In the genomic region with DNA sequence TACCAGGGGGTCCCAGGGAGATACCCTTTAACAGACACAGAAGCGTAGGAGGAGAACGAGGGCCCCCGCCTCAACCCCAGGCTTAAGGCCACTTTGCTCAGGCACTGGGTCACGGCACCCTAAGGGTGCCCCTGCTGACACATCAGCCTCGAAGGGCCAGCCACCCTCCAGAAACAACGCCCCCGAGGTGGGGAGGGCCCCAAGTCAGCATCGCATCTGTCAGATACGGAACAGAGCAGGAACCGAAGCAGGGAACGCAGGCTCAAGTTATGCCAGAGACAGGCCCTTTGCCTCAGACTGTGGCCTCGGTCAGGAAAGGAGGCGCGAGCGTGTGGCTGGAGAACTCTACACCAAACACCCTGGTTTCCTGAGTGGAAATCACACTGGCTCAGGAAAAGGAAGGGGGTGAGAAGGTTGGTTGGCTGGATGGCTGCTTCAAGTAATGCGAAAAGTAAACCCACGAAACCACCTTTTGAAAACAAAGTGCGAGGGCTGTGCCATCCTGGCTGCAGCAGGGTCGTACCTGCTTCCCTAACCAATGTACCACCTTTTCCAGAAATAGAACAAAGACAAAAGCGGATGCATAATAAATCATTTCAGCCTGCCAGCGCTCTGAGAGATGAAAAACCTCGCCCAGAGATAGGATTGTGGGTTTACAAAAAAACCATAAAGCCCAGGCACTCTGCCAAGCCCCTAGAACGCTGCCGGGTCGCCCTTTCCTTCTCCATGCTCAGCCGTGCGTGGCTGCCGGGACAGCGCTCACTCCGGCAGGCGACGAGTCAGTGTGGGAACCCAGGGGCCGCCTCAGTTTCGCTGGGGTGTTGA, we compare ENCODE assay signal across 11 cellular contexts. TPM values are rescaled to one million over a fixed set of nuclear protein-coding genes. Genes with fewer than 3 reads are reported as not detected.
DNase-seq lines count a peak whose midpoint lies in the region; ATAC-seq and TF ChIP-seq lines count a peak whose summit lies in the region.
"Had no signal": no experiment of that assay in that cellular context is flagged by ENCODE, and none has a peak within 500 bp of the region (broad histone marks: within the 10 kb centered on the region; RNA-seq: fewer than 3 reads in every experiment).

No MANE protein-coding gene starts in this region.

- H3K4me1 Mint-ChIP-seq in effector memory CD8-positive, alpha-beta T cell (ENCODE audit: low read depth in 2 of 2) = peaks cover 52 to 58% of the 10 kb centered on the region in 2 donors

- no peak for TF ChIP-seq EP300 in stomach (IDR thresholded peaks at IDR 0.05)

- H3K27ac ChIP-seq in stomach (peak overlapping the region; percentile 73 to 84 (median 82)), psoas muscle (no peak overlapping the region)
- H3K27ac ChIP-seq: lower lobe of right lung had no signal

- H3K36me3 Mint-ChIP-seq in effector memory CD8-positive, alpha-beta T cell (ENCODE audit: insufficient read depth) = peaks cover 9% of the 10 kb centered on the region

- no peak for TF ChIP-seq POLR2A in stomach (IDR thresholded peaks at IDR 0.05)

- no peak overlapping the region for H3K4me3 ChIP-seq in stomach
- no peak overlapping the region for H3K4me3 ChIP-seq in psoas muscle
- H3K4me3 ChIP-seq: lower lobe of right lung had no signal

- no peaks in the 10 kb centered on the region for H3K27me3 Mint-ChIP-seq in effector memory CD8-positive, alpha-beta T cell

- H3K9me3 ChIP-seq in stomach (peaks cover 5 to 10% (median 7%) of the 10 kb centered on the region in 4 donors), psoas muscle (no peaks in the 10 kb centered on the region)

- H3K27me3 ChIP-seq in stomach (peaks cover 0 to 24% (median 0%) of the 10 kb centered on the region in 3 donors), psoas muscle (ENCODE audit: insufficient read depth in 3 of 3, low read length in 2 of 3) (no peaks in the 10 kb centered on the region)

- peak; percentile 7 for DNase-seq in activated effector memory CD4-positive, alpha-beta T cell treated with Interleukin-2 at 50 U/mL for 16 hours
- DNase-seq in activated effector memory CD4-positive, alpha-beta T cell treated with anti-CD3 and anti-CD28 coated beads, Interleukin-2, amount 50 U/mL, for 16 hours = no peak
- DNase-seq in SHP77 treated with DMSO at 0.1 percent for 48 hours (lab: John Stamatoyannopoulos, UW) (peak; percentile 30), stomach (no peak), psoas muscle (no peak)
- peak; percentile 48 to 52 (median 51) for DNase-seq in effector memory CD8-positive, alpha-beta T cell
- DNase-seq: NCI-H1092 treated with DMSO at 0.1 percent for 48 hours had no signal

- peaks cover 2 to 14% of the 10 kb centered on the region in 2 donors for H3K9me3 Mint-ChIP-seq in effector memory CD8-positive, alpha-beta T cell

- H3K4me3 Mint-ChIP-seq in effector memory CD8-positive, alpha-beta T cell = peak overlapping the region; percentile 81 to 82

- H3K4me1 ChIP-seq in stomach (peaks cover 43 to 70% (median 61%) of the 10 kb centered on the region in 4 donors), psoas muscle (no peaks in the 10 kb centered on the region)

- ATAC-seq in effector memory CD8-positive, alpha-beta T cell (replicated peaks) = peak; percentile 44
- no peak for ATAC-seq in psoas muscle
- ATAC-seq in GM21423 (IDR thresholded peaks at IDR 0.05; ENCODE audit: unreplicated experiment) = no peak
- no peak for ATAC-seq in HG02759 (IDR thresholded peaks at IDR 0.05; ENCODE audit: unreplicated experiment)
- ATAC-seq: SK-N-SH treated with all-trans-retinoic acid at 6 μM for 48 hours had no signal

- 21 to 40% (median 27%) methylated on average over 22 to 34 of the region's 34 CpGs for WGBS in stomach, 5 donors
- 62 to 69% (median 64%) methylated on average over 34 of the region's 34 CpGs for WGBS in psoas muscle, 3 donors

- H3K36me3 ChIP-seq in stomach (no peaks in the 10 kb centered on the region), psoas muscle (ENCODE audit: insufficient read depth in 1 of 2, low read depth in 1 of 2) (no peaks in the 10 kb centered on the region)
- H3K36me3 ChIP-seq: lower lobe of right lung had no signal

- peak overlapping the region; percentile 72 to 89 for H3K27ac Mint-ChIP-seq in effector memory CD8-positive, alpha-beta T cell

- TF ChIP-seq CTCF in stomach (IDR thresholded peaks at IDR 0.05) (no peak), psoas muscle (IDR thresholded peaks at IDR 0.05) (no peak)

- intact Hi-C loops in stomach (cut with DNase I; ENCODE audit: low total_unique reads) = loop anchor here (5.0 kb wide), 1 partner anchor 163 kb away; a partner anchor contains a TSS
- intact Hi-C loops in psoas muscle (cut with DNase I) = no loop called here

RNA-seq across cellular contexts. Expression of a gene that starts 38.5 kb away (rescaled TPM):
- total RNA-seq in stomach (100 to 1,000 TPM in 1 of 5 donors, 10 to 100 TPM in 4; 47.9 to 114 (median 68.8) TPM), psoas muscle (10 to 100 TPM in 3 of 4 donors, 1 to 10 TPM in 1; 9.6 to 20.3 (median 16.5) TPM)
- polyA plus RNA-seq in stomach (10 to 100 TPM; 23.8 to 30.0 (median 28.0) TPM), psoas muscle (10 to 100 TPM; 12.8 to 37.1 (median 24.9) TPM)

Comparison
In these comparisons a context has a peak if more than half of its experiments do, and no peak if none do; other contexts are left out.
1. DNase-seq: peak in activated effector memory CD4-positive, alpha-beta T cell treated with Interleukin-2 at 50 U/mL for 16 hours (single experiment), SHP77 treated with DMSO at 0.1 percent for 48 hours (single experiment) and effector memory CD8-positive, alpha-beta T cell (3 of 3); none in activated effector memory CD4-positive, alpha-beta T cell treated with anti-CD3 and anti-CD28 coated beads, Interleukin-2, amount 50 U/mL, for 16 hours (single experiment), stomach (single experiment) and psoas muscle (0 of 2).